In the genomic region with DNA sequence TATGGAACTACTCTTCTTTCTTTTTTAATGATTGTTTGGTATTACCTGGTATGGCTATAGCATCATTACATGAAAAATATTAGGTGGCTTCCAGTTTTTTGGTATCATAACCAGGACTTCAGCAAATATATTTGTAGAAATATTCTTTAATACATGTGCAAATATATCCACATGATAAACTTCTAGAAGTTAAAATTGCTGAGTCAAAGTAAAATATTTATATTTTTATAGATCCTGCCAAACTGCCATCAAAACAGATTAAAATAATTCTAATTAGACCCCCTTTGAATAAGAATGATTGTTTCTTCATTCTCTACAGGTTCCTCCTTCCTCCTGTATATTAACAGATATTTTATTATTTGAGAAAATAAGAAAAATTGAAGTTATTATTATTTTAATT, we compare ENCODE assay signal across 35 cellular contexts.
"Had no signal": no experiment of that assay in that cellular context is flagged by ENCODE, and none has a peak within 500 bp of the region (broad histone marks: within the 10 kb centered on the region; RNA-seq: fewer than 3 reads in every experiment).

No MANE protein-coding gene starts in this region.

- H3K36me3 ChIP-seq: MG63 had no signal

- H3K4me3 ChIP-seq: MG63 had no signal

- DNase-seq: Karpas-422, Kasumi-1, MG63, MM.1S, MV-4-11, NCI-H1048, NCI-H1092, NCI-H1092 treated with DMSO at 0.1 percent for 48 hours, NCI-H1105, NCI-H1105 treated with DMSO at 0.1 percent for 48 hours, NCI-H1417, NCI-H1417 treated with DMSO at 0.1 percent for 48 hours, NCI-H1436, NCI-H1436 treated with DMSO at 0.1 percent for 48 hours, NCI-H146, NCI-H1694, NCI-H1694 treated with DMSO at 0.1 percent for 48 hours, NCI-H187, NCI-H187 treated with DMSO at 0.1 percent for 48 hours, NCI-H1930, NCI-H2029, NCI-H2029 treated with DMSO at 0.1 percent for 48 hours, NCI-H2081, NCI-H2081 treated with DMSO at 0.1 percent for 48 hours, NCI-H2107, NCI-H2171, NCI-H2171 treated with DMSO at 0.1 percent for 48 hours, NCI-H2227 treated with DMSO at 0.1 percent for 48 hours, NCI-H226, NCI-H345, NCI-H446, NCI-H446 treated with DMSO at 0.1 percent for 48 hours, NCI-H510A, NCI-H510A treated with DMSO at 0.1 percent for 48 hours, NCI-H524 had no signal

- H3K27me3 ChIP-seq: MG63 had no signal
